29 cellular contexts compared by ENCODE assay signal in the genomic region with DNA sequence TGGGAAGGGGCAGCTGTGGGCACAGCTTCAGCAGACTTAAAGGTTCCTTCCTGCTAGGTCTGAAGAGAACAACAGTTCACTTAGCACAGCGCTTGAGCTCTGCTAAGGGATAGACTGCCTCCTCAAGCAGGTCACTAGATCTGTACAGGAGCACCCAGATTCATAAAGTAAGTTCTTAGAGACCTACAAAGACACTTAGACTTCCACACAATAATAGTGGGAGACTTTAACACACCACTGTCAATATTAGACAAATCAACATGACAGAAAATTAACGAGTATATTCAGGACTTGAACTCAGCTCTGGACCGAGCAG.
"Had no signal": no experiment of that assay in that cellular context is flagged by ENCODE, and none has a peak within 500 bp of the region (broad histone marks: within the 10 kb centered on the region; RNA-seq: fewer than 3 reads in every experiment).

No MANE protein-coding gene starts in this region.

- H3K4me1 Mint-ChIP-seq: endodermal cell had no signal

- H3K27ac ChIP-seq: colonic mucosa, coronary artery, dorsolateral prefrontal cortex, epithelial cell of prostate, esophagus muscularis mucosa, esophagus squamous epithelium, foreskin keratinocyte, gastrocnemius medialis, gastroesophageal sphincter, heart left ventricle, heart right ventricle had no signal

- H3K27me3 ChIP-seq: colonic mucosa, dorsolateral prefrontal cortex, esophagus muscularis mucosa, esophagus squamous epithelium, foreskin keratinocyte, gastrocnemius medialis, gastroesophageal sphincter, heart left ventricle, heart right ventricle had no signal

- H3K9me3 ChIP-seq: colonic mucosa, esophagus squamous epithelium, gastrocnemius medialis had no signal

- H3K4me1 ChIP-seq: colonic mucosa, esophagus muscularis mucosa, esophagus squamous epithelium, foreskin keratinocyte, gastrocnemius medialis, gastroesophageal sphincter, heart left ventricle, heart right ventricle had no signal

- H3K27ac Mint-ChIP-seq: dendritic cell treated with granulocyte-macrophage colony-stimulating factor and Interleukin-4, amounts not matched to agents 40 ng/mL and 50 ng/mL, for 4 days; effector memory CD8-positive, alpha-beta T cell; endodermal cell had no signal

- H3K4me3 Mint-ChIP-seq: dendritic cell treated with granulocyte-macrophage colony-stimulating factor and Interleukin-4, amounts not matched to agents 40 ng/mL and 50 ng/mL, for 4 days; effector memory CD8-positive, alpha-beta T cell; endodermal cell had no signal

- H3K36me3 ChIP-seq: colonic mucosa, esophagus muscularis mucosa, esophagus squamous epithelium, gastrocnemius medialis, gastroesophageal sphincter, heart left ventricle, heart right ventricle had no signal

- ATAC-seq: effector memory CD8-positive, alpha-beta T cell; esophagus mucosa; foreskin keratinocyte; gastrocnemius medialis; gastroesophageal sphincter; heart left ventricle; heart right ventricle had no signal

- FAIRE-seq: colon, endometrium, endothelial cell of umbilical vein, frontal cortex had no signal

- H3K4me3 ChIP-seq: colonic mucosa, coronary artery, dorsolateral prefrontal cortex, esophagus muscularis mucosa, esophagus squamous epithelium, gastrocnemius medialis, gastroesophageal sphincter, heart left ventricle, heart right ventricle had no signal

- DNase-seq: colonic mucosa; cortex of kidney; dermis blood vessel endothelial cell; dorsolateral prefrontal cortex; effector CD4-positive, alpha-beta T cell; effector CD8-positive, alpha-beta T cell; effector memory CD4-positive, alpha-beta T cell; effector memory CD8-positive, alpha-beta T cell; endodermal cell; erythroblast; esophagus squamous epithelium; foreskin fibroblast; foreskin keratinocyte; foreskin melanocyte; gastrocnemius medialis; glutamatergic neuron; head of caudate nucleus; heart left ventricle; heart right ventricle had no signal
